ENCODE assay signal across 13 cellular contexts in genomic region chr11:59225017-59225416, GRCh38. TPM values are rescaled to one million over a fixed set of nuclear protein-coding genes. Genes with fewer than 3 reads are reported as not detected.
DNase-seq lines count a peak whose midpoint lies in the region; ATAC-seq and TF ChIP-seq lines count a peak whose summit lies in the region.
"Had no signal": no experiment of that assay in that cellular context is flagged by ENCODE, and none has a peak within 500 bp of the region (broad histone marks: within the 10 kb centered on the region; RNA-seq: fewer than 3 reads in every experiment).

No MANE protein-coding gene starts in this region.

- H3K79me2 ChIP-seq in fibroblast of lung (ENCODE audit: control insufficient read depth, insufficient read depth, low read length) = no peaks in the 10 kb centered on the region

- intact Hi-C loops in sciatic nerve (cut with DNase I) = no loop called here

- H3K4me1 ChIP-seq in BLaER1 treated with 17β-estradiol and CSF1 and Interleukin-3, amounts not matched to agents 10 nM and 100 nM = peaks cover 20 to 80% (median 41%) of the 10 kb centered on the region in 10 experiments; a peak in 17 of 20 replicates
- H3K4me1 ChIP-seq in fibroblast of lung (ENCODE audit: control insufficient read depth, extremely low read depth, insufficient read depth, low read length) = peaks cover 17% of the 10 kb centered on the region

- H3K4me3 ChIP-seq in BLaER1 treated with 17β-estradiol and CSF1 and Interleukin-3, amounts not matched to agents 10 nM and 100 nM = no peak overlapping the region
- H3K4me3 ChIP-seq in fibroblast of lung (replicated peaks in 1 of 4; ENCODE audit: control extremely low read depth in 1 of 4, insufficient read depth in 1 of 4, low read depth in 3 of 4, low read length in 4 of 4) = no peak overlapping the region
- H3K4me3 ChIP-seq: coronary artery had no signal

- H3K4me2 ChIP-seq in BLaER1 treated with 17β-estradiol and CSF1 and Interleukin-3, amounts not matched to agents 10 nM and 100 nM = peak overlapping the region in 7 of 11 experiments; percentile 29 to 86 (median 77); a peak in 11 of 22 replicates
- no peak overlapping the region for H3K4me2 ChIP-seq in fibroblast of lung (ENCODE audit: extremely low read depth, insufficient read depth, low read length)

- H3K27me3 ChIP-seq in BLaER1 treated with 17β-estradiol and CSF1 and Interleukin-3, amounts not matched to agents 10 nM and 100 nM = no peaks in the 10 kb centered on the region
- H3K27me3 ChIP-seq in fibroblast of lung (ENCODE audit: control insufficient read depth, insufficient read depth, low read length) = no peaks in the 10 kb centered on the region

- peaks cover 0 to 13% (median 4%) of the 10 kb centered on the region in 11 experiments; a peak in 7 of 22 replicates for H3K9me3 ChIP-seq in BLaER1 treated with 17β-estradiol and CSF1 and Interleukin-3, amounts not matched to agents 10 nM and 100 nM (replicated peaks in 1 of 11)
- H3K9me3 ChIP-seq in fibroblast of lung (ENCODE audit: control insufficient read depth, insufficient read depth, low read depth, low read length) = no peaks in the 10 kb centered on the region

- TF ChIP-seq CTCF in fibroblast of lung (conservative IDR thresholded peaks at IDR 0.05 in 1 of 2, IDR thresholded peaks at IDR 0.05 in 1 of 2; ENCODE audit: low read depth in 1 of 2, low read length in 2 of 2) = no peak

- peak overlapping the region; percentile 50 for H2AFZ ChIP-seq in fibroblast of lung (ENCODE audit: low read length)

- H3K36me3 ChIP-seq in BLaER1 treated with 17β-estradiol and CSF1 and Interleukin-3, amounts not matched to agents 10 nM and 100 nM = no peaks in the 10 kb centered on the region
- no peaks in the 10 kb centered on the region for H3K36me3 ChIP-seq in fibroblast of lung (ENCODE audit: control insufficient read depth, insufficient read depth, low read length)

- no peak for DNase-seq in fibroblast of lung (ENCODE audit: low read depth in 2 of 2)
- no peak for DNase-seq in DMS53 treated with DMSO at 0.1 percent for 48 hours (lab: John Stamatoyannopoulos, UW; ENCODE audit: unreplicated experiment)
- no peak for DNase-seq in superior temporal gyrus (ENCODE audit: extremely low spot score)
- DNase-seq in medulla oblongata (ENCODE audit: extremely low spot score) = no peak
- DNase-seq in sciatic nerve (ENCODE audit: low spot score) = no peak
- DNase-seq: activated CD4-positive, alpha-beta T cell treated with anti-CD3 and anti-CD28 coated beads for 36 hours; activated gamma-delta T cell treated with Interleukin-2 at 50 U/mL for 16 hours; mammary epithelial cell had no signal

- peak; percentile 42 for ATAC-seq in GM21367 (IDR thresholded peaks at IDR 0.05; ENCODE audit: unreplicated experiment)
- ATAC-seq in HG03139 (IDR thresholded peaks at IDR 0.05; ENCODE audit: unreplicated experiment) = peak; percentile 25
- no peak for ATAC-seq in sciatic nerve

- H3K27ac ChIP-seq in BLaER1 treated with 17β-estradiol and CSF1 and Interleukin-3, amounts not matched to agents 10 nM and 100 nM = peak overlapping the region in 9 of 11 experiments; percentile 7 to 98 (median 80); a peak in 13 of 22 replicates
- H3K27ac ChIP-seq in fibroblast of lung (ENCODE audit: insufficient read depth, low read length) = no peak overlapping the region

- peak overlapping the region in 4 of 11 experiments; percentile 44 to 87 (median 76); a peak in 6 of 22 replicates for H3K9ac ChIP-seq in BLaER1 treated with 17β-estradiol and CSF1 and Interleukin-3, amounts not matched to agents 10 nM and 100 nM
- no peak overlapping the region for H3K9ac ChIP-seq in fibroblast of lung (ENCODE audit: insufficient read depth, low read length)

- H4K20me1 ChIP-seq in BLaER1 treated with 17β-estradiol and CSF1 and Interleukin-3, amounts not matched to agents 10 nM and 100 nM = no peaks in the 10 kb centered on the region
- H4K20me1 ChIP-seq in fibroblast of lung (ENCODE audit: control insufficient read depth, extremely low read depth, insufficient read depth, low read length) = no peaks in the 10 kb centered on the region

RNA-seq across cellular contexts. Expression of gene MPEG1, which starts 12.3 kb away (rescaled TPM):
- total RNA-seq in fibroblast of lung (not detected in 2 replicates), sciatic nerve (18.0 TPM)
- not detected in 2 replicates for polyA plus RNA-seq in fibroblast of lung
- polyA plus RNA-seq in fibroblast of lung (2012) = not detected in 2 replicates
- not detected in 2 replicates for polyA minus RNA-seq in fibroblast of lung (ENCODE audit: low replicate concordance)
- total RNA-seq: activated CD4-positive, alpha-beta T cell treated with anti-CD3 and anti-CD28 coated beads for 36 hours; mammary epithelial cell; NCI-H460 had no signal
- polyA plus RNA-seq: mammary epithelial cell had no signal

RNA-seq across cellular contexts. Expression of gene DTX4, which starts 53.1 kb away (rescaled TPM):
- 3.1 and 4.8 TPM in 2 replicates for total RNA-seq in fibroblast of lung
- polyA plus RNA-seq in fibroblast of lung = 1.2 and 2.1 TPM in 2 replicates
- 3.8 and 6.7 TPM in 2 replicates for polyA plus RNA-seq in fibroblast of lung (2012)
- polyA minus RNA-seq in fibroblast of lung (ENCODE audit: low replicate concordance) = 8.7 and 28.5 TPM in 2 replicates
- 35.9 TPM for total RNA-seq in sciatic nerve

Comparison
In these comparisons a context has a peak if more than half of its experiments do, and no peak if none do; other contexts are left out.
1. RNA of gene MPEG1, which starts 12.3 kb away (total RNA-seq): 18.0 TPM in sciatic nerve (single experiment); not detected in fibroblast of lung; every median in the first group is over 10 times any median in the second.